8 cellular contexts compared by ENCODE assay signal in the genomic region with DNA sequence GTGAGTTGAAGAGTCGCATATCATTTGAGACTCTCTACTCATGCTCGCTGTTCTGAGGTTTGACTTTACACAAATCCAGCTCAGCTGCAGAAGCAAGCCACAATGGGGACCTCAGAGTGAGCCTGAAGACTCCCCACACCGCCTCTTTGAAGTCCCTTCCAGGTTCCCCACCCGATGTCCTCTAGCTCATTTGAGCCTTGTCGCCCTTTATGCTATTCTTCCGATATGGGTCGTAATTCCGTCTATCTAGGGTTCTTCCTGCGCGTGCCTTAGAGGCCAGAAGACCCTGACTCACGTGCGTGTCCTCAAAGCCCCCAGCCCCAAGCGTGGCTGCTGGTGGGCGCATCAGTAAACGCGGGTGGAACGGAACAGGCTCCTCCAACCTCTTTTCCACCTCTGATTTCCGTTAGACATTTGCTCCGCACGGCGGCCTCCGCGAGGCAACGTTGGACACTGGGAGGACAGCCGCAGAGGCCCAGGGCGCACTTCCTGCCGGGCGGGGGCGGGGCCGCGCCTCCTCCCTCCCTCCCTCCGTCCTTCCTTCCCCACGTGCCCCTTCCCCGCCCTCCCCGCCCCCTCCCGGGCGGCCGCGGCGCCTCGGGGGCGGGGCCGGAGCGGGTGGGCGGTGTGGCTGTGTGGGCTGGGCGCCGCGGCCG. TPM values are rescaled to one million over a fixed set of nuclear protein-coding genes. Genes with fewer than 3 reads are reported as not detected.
DNase-seq lines count a peak whose midpoint lies in the region; ATAC-seq, FAIRE-seq and TF ChIP-seq lines count a peak whose summit lies in the region.

A gene with protein sequence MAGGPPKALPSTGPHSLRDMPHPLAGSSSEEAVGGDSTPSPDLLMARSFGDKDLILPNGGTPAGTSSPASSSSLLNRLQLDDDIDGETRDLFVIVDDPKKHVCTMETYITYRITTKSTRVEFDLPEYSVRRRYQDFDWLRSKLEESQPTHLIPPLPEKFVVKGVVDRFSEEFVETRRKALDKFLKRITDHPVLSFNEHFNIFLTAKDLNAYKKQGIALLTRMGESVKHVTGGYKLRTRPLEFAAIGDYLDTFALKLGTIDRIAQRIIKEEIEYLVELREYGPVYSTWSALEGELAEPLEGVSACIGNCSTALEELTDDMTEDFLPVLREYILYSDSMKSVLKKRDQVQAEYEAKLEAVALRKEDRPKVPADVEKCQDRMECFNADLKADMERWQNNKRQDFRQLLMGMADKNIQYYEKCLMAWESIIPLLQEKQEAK (plus strand): TSS at position 650 of the 656 bp plus-strand sequence. CDS start 242 bp downstream, outside the sequence.

- peaks cover 9 to 21% of the 10 kb centered on the region in 2 donors for H3K4me1 ChIP-seq in kidney (ENCODE audit: control insufficient read depth in 1 of 2, insufficient read depth in 1 of 2, low read depth in 1 of 2, low read length in 2 of 2)

- TF ChIP-seq CTCF in kidney (IDR thresholded peaks at IDR 0.05; ENCODE audit: borderline replicate concordance, extremely low read depth, insufficient read depth): peak; percentile 6

- ATAC-seq in GM18868 (IDR thresholded peaks at IDR 0.05; ENCODE audit: unreplicated experiment): peak; percentile 73
- ATAC-seq in HG03097 (IDR thresholded peaks at IDR 0.05; ENCODE audit: low FRiP score, unreplicated experiment): peak; percentile 81

- H3K36me3 ChIP-seq in kidney (ENCODE audit: control insufficient read depth in 1 of 2, insufficient read depth in 2 of 2, low read length in 2 of 2): no peaks in the 10 kb centered on the region

- H3K9me3 ChIP-seq in kidney (ENCODE audit: control insufficient read depth in 1 of 2, low read length in 2 of 2): no peaks in the 10 kb centered on the region

- peak within 1 kb of the TSS; percentile 81 to 87 for H3K9ac ChIP-seq in kidney (ENCODE audit: low read length in 2 of 2)

- DNase-seq in AG08395 (ENCODE audit: low spot score) (peak; percentile 95), NCI-H2227 (lab: John Stamatoyannopoulos, UW; ENCODE audit: unreplicated experiment) (peak; percentile 90), cerebellar nuclear complex (lab: John Stamatoyannopoulos, UW) (peak; percentile 34 to 48), kidney (peak; percentile 96)
- peak; percentile 65 for DNase-seq in activated CD4-positive, alpha-beta T cell treated with anti-CD3 and anti-CD28 coated beads for 1 hour
- DNase-seq in stimulated activated CD4-positive, alpha-beta T cell treated with anti-CD3 and anti-CD28 coated beads, Interleukin-15, amount 100 ng/mL, for 1 hour (ENCODE audit: low read depth in 1 of 2, low spot score in 1 of 2): peak; percentile 63 to 65

- intact Hi-C loops in kidney (cut with DNase I): no loop called here

- FAIRE-seq in kidney (lab: Jason Lieb, UNC): no peak

- H3K4me3 ChIP-seq in kidney (ENCODE audit: low read length in 2 of 2): peak within 1 kb of the TSS; percentile 84 to 94

- H3K27ac ChIP-seq in kidney (ENCODE audit: low read depth in 2 of 2, low read length in 2 of 2): peak within 1 kb of the TSS; percentile 87 to 89

RNA-seq across cellular contexts. Expression of the gene that starts here (rescaled TPM):
- 22.9 TPM for total RNA-seq in kidney
- polyA plus RNA-seq in kidney (ENCODE audit: insufficient read depth, low read depth, low replicate concordance): 7.9 TPM

Comparison
In these comparisons a context has a peak if more than half of its experiments do, and no peak if none do; other contexts are left out.
1. Peak in every context shown above with its lines: DNase-seq, ATAC-seq, H3K4me3 ChIP-seq and H3K27ac ChIP-seq.
2. DNase-seq: peak in every context shown above with its lines; median percentile 96 in kidney; 95 in AG08395; 90 in NCI-H2227; 65 in activated CD4-positive, alpha-beta T cell treated with anti-CD3 and anti-CD28 coated beads for 1 hour; 64 in stimulated activated CD4-positive, alpha-beta T cell treated with anti-CD3 and anti-CD28 coated beads, Interleukin-15, amount 100 ng/mL, for 1 hour; 41 in cerebellar nuclear complex.